7 cellular contexts compared by ENCODE assay signal in genomic region chr14:95480109-95480886, GRCh38. TPM values are rescaled to one million over a fixed set of nuclear protein-coding genes. Genes with fewer than 3 reads are reported as not detected.
DNase-seq lines count a peak whose midpoint lies in the region; ATAC-seq and TF ChIP-seq lines count a peak whose summit lies in the region.

No MANE protein-coding gene starts in this region.

- peak overlapping the region; percentile 38 for H3K4me3 Mint-ChIP-seq in activated CD4-positive, alpha-beta T cell treated with anti-CD3 and anti-CD28 coated beads, Interleukin-2, amount 10 ng/mL, durations not matched to agents 24 days and 14 days

- intact Hi-C loops in activated CD4-positive, alpha-beta T cell treated with anti-CD3 and anti-CD28 coated beads, Interleukin-2, amount 10 ng/mL, durations not matched to agents 24 days and 14 days (cut with micrococcal nuclease) = loop anchor here (1.0 kb wide), 2 partner anchors 15 to 43 kb away; no protein-coding TSS in a partner anchor

- H3K27me3 Mint-ChIP-seq in activated CD4-positive, alpha-beta T cell treated with anti-CD3 and anti-CD28 coated beads, Interleukin-2, amount 10 ng/mL, durations not matched to agents 24 days and 14 days = no peaks in the 10 kb centered on the region

- TF ChIP-seq CTCF in fibroblast of pulmonary artery (IDR thresholded peaks at IDR 0.05; ENCODE audit: low read length, missing control alignments) = no peak

- no peak overlapping the region for H3K4me3 ChIP-seq in fibroblast of pulmonary artery (replicated peaks; ENCODE audit: low read depth, low read length)

- ATAC-seq in GM21576 (IDR thresholded peaks at IDR 0.05; ENCODE audit: unreplicated experiment) = peak; percentile 40

- H3K9me3 Mint-ChIP-seq in activated CD4-positive, alpha-beta T cell treated with anti-CD3 and anti-CD28 coated beads, Interleukin-2, amount 10 ng/mL, durations not matched to agents 24 days and 14 days = no peaks in the 10 kb centered on the region

- peaks cover 30% of the 10 kb centered on the region for H3K36me3 Mint-ChIP-seq in activated CD4-positive, alpha-beta T cell treated with anti-CD3 and anti-CD28 coated beads, Interleukin-2, amount 10 ng/mL, durations not matched to agents 24 days and 14 days (ENCODE audit: low read depth)

- H3K27ac Mint-ChIP-seq in activated CD4-positive, alpha-beta T cell treated with anti-CD3 and anti-CD28 coated beads, Interleukin-2, amount 10 ng/mL, durations not matched to agents 24 days and 14 days = peak overlapping the region; percentile 95

- peaks cover 35% of the 10 kb centered on the region for H3K4me1 Mint-ChIP-seq in activated CD4-positive, alpha-beta T cell treated with anti-CD3 and anti-CD28 coated beads, Interleukin-2, amount 10 ng/mL, durations not matched to agents 24 days and 14 days

- DNase-seq in activated CD4-positive, alpha-beta T cell treated with anti-CD3 and anti-CD28 coated beads, Interleukin-2, amount 10 ng/mL, durations not matched to agents 24 days and 14 days = peak; percentile 79
- peak; percentile 26 for DNase-seq in fibroblast of pulmonary artery (ENCODE audit: low read depth)
- DNase-seq in stimulated activated CD8-positive, alpha-beta memory T cell treated with anti-CD3 and anti-CD28 coated beads, Interleukin-4, amount 100 ng/mL, for 48 hours = peak; percentile 53
- no peak for DNase-seq in occipital lobe (lab: John Stamatoyannopoulos, UW)
- no peak for DNase-seq in CD1c-positive myeloid dendritic cell (ENCODE audit: extremely low spot score)
- no peak for DNase-seq in DMS153 (lab: John Stamatoyannopoulos, UW)

RNA-seq across cellular contexts. Expression of gene SYNE3, which starts 36.2 kb away (rescaled TPM):
- total RNA-seq in activated CD4-positive, alpha-beta T cell treated with anti-CD3 and anti-CD28 coated beads, Interleukin-2, amount 10 ng/mL, durations not matched to agents 24 days and 14 days = 45.2 and 46.3 TPM in 2 replicates
- total RNA-seq in occipital lobe = 2.2 TPM

RNA-seq across cellular contexts. Expression of gene GLRX5, which starts 54.6 kb away (rescaled TPM):
- 43.7 and 45.6 TPM in 2 replicates for total RNA-seq in activated CD4-positive, alpha-beta T cell treated with anti-CD3 and anti-CD28 coated beads, Interleukin-2, amount 10 ng/mL, durations not matched to agents 24 days and 14 days
- 28.7 TPM for total RNA-seq in occipital lobe

Comparison
In these comparisons a context has a peak if more than half of its experiments do, and no peak if none do; other contexts are left out.
1. DNase-seq: peak in activated CD4-positive, alpha-beta T cell treated with anti-CD3 and anti-CD28 coated beads, Interleukin-2, amount 10 ng/mL, durations not matched to agents 24 days and 14 days (single experiment), fibroblast of pulmonary artery (single experiment) and stimulated activated CD8-positive, alpha-beta memory T cell treated with anti-CD3 and anti-CD28 coated beads, Interleukin-4, amount 100 ng/mL, for 48 hours (single experiment); none in occipital lobe (single experiment), CD1c-positive myeloid dendritic cell (single experiment) and DMS153 (single experiment).
2. RNA of gene SYNE3, which starts 36.2 kb away (total RNA-seq): 45.2 to 46.3 TPM in activated CD4-positive, alpha-beta T cell treated with anti-CD3 and anti-CD28 coated beads, Interleukin-2, amount 10 ng/mL, durations not matched to agents 24 days and 14 days; 2.2 TPM in occipital lobe (single experiment); every median in the first group is over 10 times any median in the second.